Comparison of ENCODE assay signal across 25 cellular contexts in the genomic region with DNA sequence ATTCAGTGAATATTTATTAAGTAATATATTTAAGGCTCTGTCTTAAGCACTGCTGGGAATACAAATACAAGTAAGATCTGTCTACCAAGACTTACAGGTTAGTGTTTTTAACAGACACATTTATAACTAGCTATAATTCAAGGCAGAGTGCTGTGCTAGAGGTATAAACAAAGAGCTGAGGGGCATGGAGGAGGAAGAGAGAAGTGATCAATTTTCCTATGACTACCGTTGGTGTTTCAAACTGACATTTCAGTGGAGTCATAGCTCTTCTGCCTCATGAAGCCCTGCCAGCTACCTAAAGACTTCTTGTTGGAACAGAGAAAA.
"Had no signal": no experiment of that assay in that cellular context is flagged by ENCODE, and none has a peak within 500 bp of the region (broad histone marks: within the 10 kb centered on the region; RNA-seq: fewer than 3 reads in every experiment).

No MANE protein-coding gene starts in this region.

- H3K27me3 ChIP-seq: brain microvascular endothelial cell had no signal

- DNase-seq: activated CD4-positive, alpha-beta T cell treated with anti-CD3 and anti-CD28 coated beads for 48 hours; activated CD4-positive, alpha-beta T cell treated with anti-CD3 and anti-CD28 coated beads, Interleukin-2, amount 50 U/mL, for 4 hours; activated CD8-positive, alpha-beta memory T cell treated with anti-CD3 and anti-CD28 coated beads, Interleukin-2, amount 50 U/mL, for 48 hours; activated CD8-positive, alpha-beta T cell treated with anti-CD3 and anti-CD28 coated beads, Interleukin-2, amount 10 ng/mL, durations not matched to agents 7 days and 5 days; activated effector memory CD4-positive, alpha-beta T cell treated with Interleukin-2 at 50 U/mL for 16 hours; activated naive CD4-positive, alpha-beta T cell; activated naive CD8-positive, alpha-beta T cell treated with anti-CD3 and anti-CD28 coated beads, Interleukin-2, amount 50 U/mL, for 24 hours; activated T-cell treated with anti-CD3 and anti-CD28 coated beads, Interleukin-2, amount 50 U/mL, for 1 hour; amygdala; brain microvascular endothelial cell; KG1; NCI-H1092; NCI-H1417 treated with DMSO at 0.1 percent for 48 hours; NCI-H1694; NCI-H2029; NCI-H2107; NCI-H345; NCI-H510A treated with DMSO at 0.1 percent for 48 hours; NCI-H69; NK-92 treated with Interleukin-12 subunit alpha and Interleukin-12 subunit beta, amount 100 ng/mL, for 24 hours; OCI-M1; RPMI8226 had no signal

- ATAC-seq: activated CD4-positive, CD25-positive, alpha-beta regulatory T cell treated with anti-CD3 and anti-CD28 coated beads, Interleukin-2, amount 50 U/mL, for 24 hours; activated CD8-positive, alpha-beta T cell treated with anti-CD3 and anti-CD28 coated beads, Interleukin-2, amount 10 ng/mL, durations not matched to agents 7 days and 5 days; activated naive CD8-positive, alpha-beta T cell treated with anti-CD3 and anti-CD28 coated beads, Interleukin-2, amount 50 U/mL, for 24 hours; Panc1; Right ventricle myocardium inferior had no signal

- H3K27ac ChIP-seq: brain microvascular endothelial cell had no signal
